Comparison of ENCODE assay signal across 1 cellular context in the genomic region with DNA sequence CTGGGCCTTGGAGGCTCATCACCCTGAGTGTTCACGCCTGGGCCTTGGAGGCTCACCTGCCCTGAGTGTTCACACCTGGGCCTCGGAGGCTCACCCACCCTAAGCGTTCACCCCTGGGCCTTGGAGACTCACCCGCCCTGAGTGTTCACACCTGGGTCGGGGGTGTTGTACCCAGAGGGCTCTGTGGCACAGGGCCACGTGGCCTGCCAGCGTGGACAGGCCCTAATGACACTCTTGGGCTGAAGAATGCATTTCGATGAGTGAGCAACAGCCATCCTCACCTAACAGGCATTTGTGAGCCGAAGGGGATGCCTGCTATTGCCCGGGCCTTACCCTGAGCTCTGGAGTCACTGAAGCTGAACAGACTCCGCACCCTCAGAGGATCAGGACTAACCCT.
TF ChIP-seq lines count a peak whose summit lies in the region.

No MANE protein-coding gene starts in this region.

TF ChIP-seq in HepG2, 621 proteins besides CTCF, POLR2A, EP300 and RAD21 (continued from another document):
- TF ChIP-seq, protein P1, sequence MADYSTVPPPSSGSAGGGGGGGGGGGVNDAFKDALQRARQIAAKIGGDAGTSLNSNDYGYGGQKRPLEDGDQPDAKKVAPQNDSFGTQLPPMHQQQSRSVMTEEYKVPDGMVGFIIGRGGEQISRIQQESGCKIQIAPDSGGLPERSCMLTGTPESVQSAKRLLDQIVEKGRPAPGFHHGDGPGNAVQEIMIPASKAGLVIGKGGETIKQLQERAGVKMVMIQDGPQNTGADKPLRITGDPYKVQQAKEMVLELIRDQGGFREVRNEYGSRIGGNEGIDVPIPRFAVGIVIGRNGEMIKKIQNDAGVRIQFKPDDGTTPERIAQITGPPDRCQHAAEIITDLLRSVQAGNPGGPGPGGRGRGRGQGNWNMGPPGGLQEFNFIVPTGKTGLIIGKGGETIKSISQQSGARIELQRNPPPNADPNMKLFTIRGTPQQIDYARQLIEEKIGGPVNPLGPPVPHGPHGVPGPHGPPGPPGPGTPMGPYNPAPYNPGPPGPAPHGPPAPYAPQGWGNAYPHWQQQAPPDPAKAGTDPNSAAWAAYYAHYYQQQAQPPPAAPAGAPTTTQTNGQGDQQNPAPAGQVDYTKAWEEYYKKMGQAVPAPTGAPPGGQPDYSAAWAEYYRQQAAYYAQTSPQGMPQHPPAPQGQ (CRISPR knock-in tag; IDR thresholded peaks at IDR 0.05; ENCODE audit: borderline replicate concordance) = no peak
- TF ChIP-seq, protein P2, sequence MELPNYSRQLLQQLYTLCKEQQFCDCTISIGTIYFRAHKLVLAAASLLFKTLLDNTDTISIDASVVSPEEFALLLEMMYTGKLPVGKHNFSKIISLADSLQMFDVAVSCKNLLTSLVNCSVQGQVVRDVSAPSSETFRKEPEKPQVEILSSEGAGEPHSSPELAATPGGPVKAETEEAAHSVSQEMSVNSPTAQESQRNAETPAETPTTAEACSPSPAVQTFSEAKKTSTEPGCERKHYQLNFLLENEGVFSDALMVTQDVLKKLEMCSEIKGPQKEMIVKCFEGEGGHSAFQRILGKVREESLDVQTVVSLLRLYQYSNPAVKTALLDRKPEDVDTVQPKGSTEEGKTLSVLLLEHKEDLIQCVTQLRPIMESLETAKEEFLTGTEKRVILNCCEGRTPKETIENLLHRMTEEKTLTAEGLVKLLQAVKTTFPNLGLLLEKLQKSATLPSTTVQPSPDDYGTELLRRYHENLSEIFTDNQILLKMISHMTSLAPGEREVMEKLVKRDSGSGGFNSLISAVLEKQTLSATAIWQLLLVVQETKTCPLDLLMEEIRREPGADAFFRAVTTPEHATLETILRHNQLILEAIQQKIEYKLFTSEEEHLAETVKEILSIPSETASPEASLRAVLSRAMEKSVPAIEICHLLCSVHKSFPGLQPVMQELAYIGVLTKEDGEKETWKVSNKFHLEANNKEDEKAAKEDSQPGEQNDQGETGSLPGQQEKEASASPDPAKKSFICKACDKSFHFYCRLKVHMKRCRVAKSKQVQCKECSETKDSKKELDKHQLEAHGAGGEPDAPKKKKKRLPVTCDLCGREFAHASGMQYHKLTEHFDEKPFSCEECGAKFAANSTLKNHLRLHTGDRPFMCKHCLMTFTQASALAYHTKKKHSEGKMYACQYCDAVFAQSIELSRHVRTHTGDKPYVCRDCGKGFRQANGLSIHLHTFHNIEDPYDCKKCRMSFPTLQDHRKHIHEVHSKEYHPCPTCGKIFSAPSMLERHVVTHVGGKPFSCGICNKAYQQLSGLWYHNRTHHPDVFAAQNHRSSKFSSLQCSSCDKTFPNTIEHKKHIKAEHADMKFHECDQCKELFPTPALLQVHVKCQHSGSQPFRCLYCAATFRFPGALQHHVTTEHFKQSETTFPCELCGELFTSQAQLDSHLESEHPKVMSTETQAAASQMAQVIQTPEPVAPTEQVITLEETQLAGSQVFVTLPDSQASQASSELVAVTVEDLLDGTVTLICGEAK (IDR thresholded peaks at IDR 0.05) = no peak
- TF ChIP-seq, protein P2 (CRISPR knock-in tag; IDR thresholded peaks at IDR 0.05) = peak; percentile 14; the same call in 1 of the 2 replicates
TF ChIP-seq in HepG2: peak in this region for 5.
